8 cellular contexts compared by ENCODE assay signal in the genomic region with DNA sequence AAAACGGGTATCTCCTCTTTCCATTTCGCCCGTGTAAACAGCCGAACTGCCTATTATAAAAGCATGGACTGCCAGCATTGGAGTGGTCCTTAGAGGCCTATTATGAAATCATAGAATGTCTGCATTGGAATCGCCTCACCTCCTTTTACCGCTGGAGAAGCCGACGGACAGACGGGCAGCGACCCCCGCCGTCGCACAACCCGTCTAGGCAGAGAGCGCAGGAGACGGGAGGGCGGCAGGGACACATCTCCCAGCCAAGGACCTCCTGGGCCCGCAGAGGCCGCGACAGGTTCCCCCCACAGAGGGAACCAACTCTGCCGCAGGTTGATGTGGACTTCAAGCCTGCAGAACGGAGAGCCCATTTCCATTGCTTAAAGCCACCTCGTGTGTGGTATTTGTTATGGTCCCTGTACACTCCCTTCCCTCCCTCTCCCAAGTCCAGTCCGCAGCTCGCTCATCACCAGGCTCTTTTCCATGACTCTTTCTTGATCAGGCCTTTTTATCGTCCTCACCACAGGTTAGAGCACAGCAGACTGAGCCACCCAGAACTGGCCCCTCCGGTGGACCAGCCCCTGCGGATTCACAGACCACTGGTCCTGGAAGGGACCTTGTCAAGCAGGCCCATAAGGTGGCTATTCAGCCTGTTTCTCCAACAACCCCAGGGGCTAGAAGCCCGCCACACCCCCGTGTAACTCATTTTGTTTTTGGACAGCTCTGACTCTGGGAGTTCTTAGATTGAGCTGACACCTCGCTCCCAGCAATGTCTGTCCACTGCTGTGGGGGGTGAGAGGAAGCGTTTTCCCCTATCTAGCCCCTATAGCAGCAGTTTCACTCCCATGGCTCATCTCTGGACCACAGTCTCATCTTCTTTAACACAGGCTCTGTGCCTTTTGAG. TPM values are rescaled to one million over a fixed set of nuclear protein-coding genes. Genes with fewer than 3 reads are reported as not detected.
A peak's percentile ranks its signal among the peaks of the same experiment; 100 is the strongest.
DNase-seq lines count a peak whose midpoint lies in the region; ATAC-seq, FAIRE-seq and TF ChIP-seq lines count a peak whose summit lies in the region.

No MANE protein-coding gene starts in this region.

- 29 to 39% (median 33%) methylated on average over 32 of the region's 32 CpGs for WGBS in ovary, 3 donors

- no peaks in the 10 kb centered on the region for H3K9me3 ChIP-seq in SU-DHL-6 (ENCODE audit: insufficient read depth, low read length)
- no peaks in the 10 kb centered on the region for H3K9me3 ChIP-seq in ovary

- peak overlapping the region; percentile 78 for H3K9ac ChIP-seq in SU-DHL-6 (ENCODE audit: low read length)

- H4K20me1 ChIP-seq in SU-DHL-6 (ENCODE audit: low read depth, low read length): peaks cover 12% of the 10 kb centered on the region; the same call in 1 of the 2 replicates

- peak overlapping the region; percentile 91 for H3K4me2 ChIP-seq in SU-DHL-6 (ENCODE audit: low read depth, low read length, poor library complexity, severe bottlenecking)

- H3K27me3 ChIP-seq in ACC112 (ENCODE audit: insufficient read depth, low read length) (no peaks in the 10 kb centered on the region), SU-DHL-6 (ENCODE audit: low read length) (no peaks in the 10 kb centered on the region), ovary (no peaks in the 10 kb centered on the region)

- TF ChIP-seq EP300 in ovary (IDR thresholded peaks at IDR 0.05): no peak

- DNase-seq in fibroblast of pulmonary artery (ENCODE audit: low read depth): no peak
- peak in 4 of 5 donors; percentile 27 to 61 (median 49) for DNase-seq in ovary
- no peak for DNase-seq in GM12892 (ENCODE audit: insufficient read length)
- DNase-seq in NOMO-1 treated with DMSO at 0.1 percent for 48 hours (lab: John Stamatoyannopoulos, UW; ENCODE audit: unreplicated experiment): no peak
- DNase-seq in ureter (ENCODE audit: low spot score): no peak

- no peaks in the 10 kb centered on the region for H3K9me2 ChIP-seq in SU-DHL-6 (replicated peaks; ENCODE audit: insufficient read depth, low read length)

- TF ChIP-seq POLR2A in ovary (IDR thresholded peaks at IDR 0.05): no peak
- TF ChIP-seq POLR2A in GM12892 (IDR thresholded peaks at IDR 0.05; ENCODE audit: low read depth, low read length): no peak

- H3K27ac ChIP-seq in ACC112 (ENCODE audit: low read depth, low read length) (peak overlapping the region; percentile 42; the same call in 1 of the 2 replicates), SU-DHL-6 (ENCODE audit: low read depth, low read length) (no peak overlapping the region), ovary (peak overlapping the region in 1 of 2 donors; percentile 40)

- H3K4me3 ChIP-seq in ACC112 (ENCODE audit: low read depth, low read length) (peak overlapping the region; percentile 98), SU-DHL-6 (ENCODE audit: insufficient read depth, low read length, poor library complexity, severe bottlenecking) (peak overlapping the region; percentile 86), fibroblast of pulmonary artery (replicated peaks; ENCODE audit: low read depth, low read length) (peak overlapping the region; percentile 78), ovary (peak overlapping the region; percentile 87)

- no peak for FAIRE-seq in GM12892 (lab: Jason Lieb, UNC)

- TF ChIP-seq CTCF in SU-DHL-6 (IDR thresholded peaks at IDR 0.05; ENCODE audit: insufficient read depth, low read length, poor library complexity, severe bottlenecking) (no peak), fibroblast of pulmonary artery (IDR thresholded peaks at IDR 0.05; ENCODE audit: low read length, missing control alignments) (no peak), ovary (IDR thresholded peaks at IDR 0.05) (no peak)

- H2AFZ ChIP-seq in ACC112 (ENCODE audit: low read length, unreplicated experiment) (peak overlapping the region; percentile 58), SU-DHL-6 (ENCODE audit: low read depth, low read length, severe bottlenecking) (peak overlapping the region; percentile 89)

- H3K36me3 ChIP-seq in ACC112 (ENCODE audit: insufficient read depth, low read length) (no peaks in the 10 kb centered on the region), SU-DHL-6 (ENCODE audit: low read length) (peaks cover 4% of the 10 kb centered on the region; the same call in 1 of the 2 replicates), ovary (no peaks in the 10 kb centered on the region)

- H3K79me2 ChIP-seq in ACC112 (ENCODE audit: control insufficient read depth, insufficient read depth, low read length, unreplicated experiment) (peaks cover 38% of the 10 kb centered on the region), SU-DHL-6 (ENCODE audit: insufficient read depth, low read length) (peaks cover 41% of the 10 kb centered on the region)

- intact Hi-C loops in ovary (cut with DNase I): no loop called here

- H3K4me1 ChIP-seq in ACC112 (ENCODE audit: control insufficient read depth, insufficient read depth, low read length, unreplicated experiment): peaks cover 67% of the 10 kb centered on the region
- H3K4me1 ChIP-seq in ovary (ENCODE audit: insufficient read depth): peaks cover 13% of the 10 kb centered on the region

- ATAC-seq in GM21367 (IDR thresholded peaks at IDR 0.05; ENCODE audit: unreplicated experiment): peak; percentile 8

- peaks cover 15% of the 10 kb centered on the region for H3F3A ChIP-seq in SU-DHL-6 (ENCODE audit: insufficient read depth)

RNA-seq across cellular contexts. Expression of a gene that starts 0.8 kb away (rescaled TPM):
- total RNA-seq in ovary: 10 to 100 TPM; 31.5 to 50.2 (median 40.6) TPM
- polyA plus RNA-seq in ovary: 10 to 100 TPM; 22.5 to 47.3 TPM
- 40.2 TPM for polyA plus RNA-seq in GM12892 (2012; ENCODE audit: missing spikeins)
- 52.2 TPM for total RNA-seq in ureter

RNA-seq across cellular contexts. Expression of a gene that starts 39.9 kb away (rescaled TPM):
- total RNA-seq in ovary (100 to 1,000 TPM in 3 of 7 donors, 10 to 100 TPM in 4; 38.0 to 191 (median 98.7) TPM), ureter (60.0 TPM)
- 100 to 1,000 TPM; 161 to 748 TPM for polyA plus RNA-seq in ovary
- 0.40 TPM for polyA plus RNA-seq in GM12892 (2012; ENCODE audit: missing spikeins)

Comparison
In these comparisons a context has a peak if more than half of its experiments do, and no peak if none do; other contexts are left out.
1. DNase-seq: peak in ovary (4 of 5); none in fibroblast of pulmonary artery (single experiment), GM12892 (single experiment), NOMO-1 treated with DMSO at 0.1 percent for 48 hours (single experiment) and ureter (single experiment).
2. Peak in every context shown above with its lines, with median percentiles within 50 percentile points of each other: H3K4me3 ChIP-seq.